In genomic region chr17:41894791-41895331, GRCh38 we compare ENCODE assay signal across 11 cellular contexts. TPM values are rescaled to one million over a fixed set of nuclear protein-coding genes. Genes with fewer than 3 reads are reported as not detected.
DNase-seq lines count a peak whose midpoint lies in the region; ATAC-seq and TF ChIP-seq lines count a peak whose summit lies in the region.
"Had no signal": no experiment of that assay in that cellular context is flagged by ENCODE, and none has a peak within 500 bp of the region (broad histone marks: within the 10 kb centered on the region; RNA-seq: fewer than 3 reads in every experiment).

No MANE protein-coding gene starts in this region.

- peak overlapping the region; percentile 29 for H2AK9ac ChIP-seq in IMR-90 (replicated peaks; ENCODE audit: low read depth, low read length, poor library complexity)

- TF ChIP-seq POLR2A in IMR-90 (IDR thresholded peaks at IDR 0.05; ENCODE audit: low read depth, low read length): no peak

- BruUV-seq in A673 (replicated peaks; lab: Mats Ljungman, UMichigan): TSS peak; percentile 29
- TSS peak; percentile 36 for BruUV-seq in IMR-90 (replicated peaks; lab: Mats Ljungman, UMichigan)

- peaks cover 29 to 81% of the 10 kb centered on the region in 2 experiments for H3K79me1 ChIP-seq in IMR-90 (ENCODE audit: low read depth in 1 of 2, low read length in 2 of 2)

- CTCF ChIA-PET in A673 (lab: Charles Lee) (no interaction called here), IMR-90 (lab: Yijun Ruan, JAX) (interaction anchor here (0.6 to 0.9 kb wide), 4 partner anchors 65 to 531 kb away, joined by 3 to 7 read pairs (median 3); no protein-coding TSS in a partner anchor)

- no peak overlapping the region for H3K4me3 ChIP-seq in A673 (ENCODE audit: low read depth, low read length, poor library complexity, severe bottlenecking)
- no peak overlapping the region for H3K4me3 ChIP-seq in IMR-90 (ENCODE audit: insufficient read depth, low read depth, low read length)
- no peak overlapping the region for H3K4me3 ChIP-seq in epithelial cell of esophagus (ENCODE audit: low read length)
- no peak overlapping the region for H3K4me3 ChIP-seq in muscle layer of colon (ENCODE audit: low read depth in 1 of 2, low read length in 2 of 2)

- no peak overlapping the region for H4K91ac ChIP-seq in IMR-90 (ENCODE audit: insufficient read depth, low read depth, low read length)

- in situ Hi-C loops in IMR-90 (cut with MboI; ENCODE audit: low sequenced_read_pairs): no loop called here

- no peak overlapping the region for H2BK120ac ChIP-seq in IMR-90 (ENCODE audit: low read depth, low read length)

- H3K9me1 ChIP-seq in IMR-90 (ENCODE audit: insufficient read depth, low read length): peaks cover 28% of the 10 kb centered on the region

- H2AK5ac ChIP-seq in IMR-90 (ENCODE audit: low read depth, low read length): peak overlapping the region; percentile 39; the same call in 1 of the 2 replicates

- 0 out of 2 replicates have a peak overlapping the region, but pooled peaks have one; percentile 18 for H3K18ac ChIP-seq in IMR-90 (ENCODE audit: low read depth, low read length)

- peak overlapping the region; percentile 57 for H2BK5ac ChIP-seq in IMR-90 (ENCODE audit: low read depth, low read length, poor library complexity, severe bottlenecking)

- H4K20me1 ChIP-seq in IMR-90 (ENCODE audit: insufficient read depth, low read length): peaks cover 57% of the 10 kb centered on the region

- H2AFZ ChIP-seq in IMR-90 (replicated peaks; ENCODE audit: low read length, poor library complexity): peak overlapping the region; percentile 8

- no peaks in the 10 kb centered on the region for H3K27me3 ChIP-seq in A673 (replicated peaks; ENCODE audit: insufficient read depth, low read depth, low read length, poor library complexity)
- H3K27me3 ChIP-seq in IMR-90 (ENCODE audit: control insufficient read depth, insufficient read depth, low read length): no peaks in the 10 kb centered on the region
- no peaks in the 10 kb centered on the region for H3K27me3 ChIP-seq in muscle layer of colon (ENCODE audit: control insufficient read depth in 1 of 2, insufficient read depth in 2 of 2, low read length in 2 of 2)

- 0 out of 4 replicates have a peak overlapping the region, but pooled peaks of 1 of the 2 experiments have one; percentile 19 for H4K8ac ChIP-seq in IMR-90 (ENCODE audit: low read depth in 2 of 2, low read length in 2 of 2)

- no peak overlapping the region; the same call in 1 of the 2 replicates for H3K23ac ChIP-seq in IMR-90 (ENCODE audit: low read depth, low read length)

- peak; percentile 5; the same call in 1 of the 2 replicates for TF ChIP-seq RAD21 in IMR-90 (IDR thresholded peaks at IDR 0.05; ENCODE audit: low read length)

- POLR2A ChIA-PET in A673 (lab: Charles Lee; ENCODE audit: low non-redundant PET) (interaction anchor here (0.7 kb wide), 1 partner anchor 207 kb away, joined by 9 read pairs; no protein-coding TSS in a partner anchor), IMR-90 (lab: Charles Lee; ENCODE audit: unreplicated experiment) (interaction anchor here (0.5 kb wide), 1 partner anchor 1367 kb away, joined by 6 read pairs; no protein-coding TSS in a partner anchor)

- no peaks in the 10 kb centered on the region for H3K4me1 ChIP-seq in A673 (ENCODE audit: insufficient read depth, low read length, poor library complexity, severe bottlenecking)
- peaks cover 18% of the 10 kb centered on the region for H3K4me1 ChIP-seq in IMR-90 (ENCODE audit: control insufficient read depth, insufficient read depth, low read length)
- peaks cover 7% of the 10 kb centered on the region for H3K4me1 ChIP-seq in muscle layer of colon (ENCODE audit: insufficient read depth, low read length)

- H3K9me3 ChIP-seq in A673 (ENCODE audit: low read depth, low read length, poor library complexity, severe bottlenecking) (no peaks in the 10 kb centered on the region), IMR-90 (ENCODE audit: control insufficient read depth, insufficient read depth, low read length) (no peaks in the 10 kb centered on the region), muscle layer of colon (ENCODE audit: low read length) (no peaks in the 10 kb centered on the region)

- no peak overlapping the region for H3K14ac ChIP-seq in IMR-90 (replicated peaks; ENCODE audit: low read depth, low read length)

- H3K4ac ChIP-seq in IMR-90 (ENCODE audit: low read depth, low read length): no peak overlapping the region

- TF ChIP-seq CTCF in A673 (conservative IDR thresholded peaks at IDR 0.05; ENCODE audit: low read depth, low read length) (no peak), IMR-90 (conservative IDR thresholded peaks at IDR 0.05; ENCODE audit: low read depth, low read length) (no peak), epithelial cell of esophagus (IDR thresholded peaks at IDR 0.05; ENCODE audit: insufficient read depth, low read depth, low read length, missing control alignments) (no peak)

- no peak overlapping the region for H3K56ac ChIP-seq in IMR-90 (ENCODE audit: extremely low read depth, insufficient read depth, low read length)

- DNase-seq in A673 (ENCODE audit: low spot score) (peak; percentile 5), IMR-90 (peak; percentile 90), epithelial cell of esophagus (ENCODE audit: low read depth) (peak; percentile 77), posterior cingulate gyrus (no peak)
- DNase-seq: activated T-cell treated with anti-CD3 and anti-CD28 coated beads, Interleukin-2, amount 50 U/mL, for 48 hours; NCI-H1417 treated with DMSO at 0.1 percent for 48 hours had no signal

- H2BK15ac ChIP-seq in IMR-90 (ENCODE audit: low read depth, low read length): no peak overlapping the region

- ATAC-seq in IMR-90 (ENCODE audit: low read depth) (peak; percentile 82), HG02763 (IDR thresholded peaks at IDR 0.05; ENCODE audit: unreplicated experiment) (no peak), GM18861 (IDR thresholded peaks at IDR 0.05; ENCODE audit: unreplicated experiment) (no peak), HG03565 (IDR thresholded peaks at IDR 0.05; ENCODE audit: unreplicated experiment) (no peak)

- H2BK20ac ChIP-seq in IMR-90 (ENCODE audit: low read depth, low read length): no peak overlapping the region

- H3K4me2 ChIP-seq in IMR-90 (ENCODE audit: low read depth, low read length): peak overlapping the region; percentile 47; the same call in 1 of the 2 replicates

- H3K36me3 ChIP-seq in A673 (ENCODE audit: insufficient read depth, low read length, poor library complexity, severe bottlenecking) (peaks cover 75% of the 10 kb centered on the region), IMR-90 (ENCODE audit: control insufficient read depth, insufficient read depth, low read length) (peaks cover 74% of the 10 kb centered on the region), muscle layer of colon (ENCODE audit: insufficient read depth, low read length) (peaks cover 54% of the 10 kb centered on the region)

- no peak overlapping the region for H3K27ac ChIP-seq in A673 (ENCODE audit: low read depth, low read length, poor library complexity, severe bottlenecking)
- H3K27ac ChIP-seq in IMR-90 (ENCODE audit: insufficient read depth, low read length): peak overlapping the region; percentile 75
- peak overlapping the region; percentile 23 for H3K27ac ChIP-seq in muscle layer of colon (ENCODE audit: low read depth, low read length)

- dilution Hi-C loops in IMR-90 (cut with HindIII; ENCODE audit: low sequenced_read_pairs, unreplicated experiment): no loop called here

- WGBS in IMR-90 (ENCODE audit: extremely low coverage in 2 of 2, insufficient read length in 1 of 2), 2 experiments: 40% methylated on average over 1 of the region's 7 CpGs; no CpG with 5 or more reads in 1 of the 2 experiments

- H3K9ac ChIP-seq in IMR-90 (ENCODE audit: low read depth, low read length) (no peak overlapping the region), muscle layer of colon (ENCODE audit: low read length) (no peak overlapping the region)

- intact Hi-C loops in A673 (cut with micrococcal nuclease; ENCODE audit: unreplicated experiment): no loop called here
- intact Hi-C loops in IMR-90 (cut with micrococcal nuclease): no loop called here
- intact Hi-C loops in posterior cingulate gyrus (cut with DNase I): no loop called here

- H4K5ac ChIP-seq in IMR-90 (ENCODE audit: low read depth, low read length): no peak overlapping the region

TF ChIP-seq in IMR-90, 13 proteins besides CTCF, POLR2A, EP300 and RAD21 (continues in another document):
- TF ChIP-seq MAFK (IDR thresholded peaks at IDR 0.05; ENCODE audit: low read depth, low read length) (0 out of 2 replicates have a peak, but pooled peaks have one; percentile 1), RFX5 (IDR thresholded peaks at IDR 0.05; ENCODE audit: low read depth, low read length) (no peak), CHD1 (IDR thresholded peaks at IDR 0.05; ENCODE audit: low read depth, low read length) (no peak), FOS (IDR thresholded peaks at IDR 0.05; ENCODE audit: low read depth, low read length) (no peak)

RNA-seq across cellular contexts. Expression of gene ACLY, which starts 23.9 kb away (rescaled TPM):
- total RNA-seq in A673 (2021): 175 and 191 TPM in 2 replicates
- 228 and 230 TPM in 2 replicates for total RNA-seq in IMR-90 (2012; rRNA removed)
- polyA plus RNA-seq in IMR-90 (2012; rRNA removed): 167 and 170 TPM in 2 replicates
- 108 and 143 TPM in 2 replicates for polyA plus RNA-seq in IMR-90 (2012; cell fraction: cytosol; rRNA removed)
- 153 and 170 TPM in 2 replicates for polyA plus RNA-seq in IMR-90 (2012; cell fraction: nucleus; rRNA removed; ENCODE audit: low replicate concordance)

RNA-seq across cellular contexts. Expression of gene KLHL11, which starts 29.6 kb away (rescaled TPM):
- total RNA-seq in A673 (2021): 10.8 and 12.0 TPM in 2 replicates
- 38.5 and 43.6 TPM in 2 replicates for total RNA-seq in IMR-90 (2012; rRNA removed)
- 3.5 and 4.1 TPM in 2 replicates for polyA plus RNA-seq in IMR-90 (2012; rRNA removed)
- 1.5 TPM in 2 replicates for polyA plus RNA-seq in IMR-90 (2012; cell fraction: cytosol; rRNA removed)
- polyA plus RNA-seq in IMR-90 (2012; cell fraction: nucleus; rRNA removed; ENCODE audit: low replicate concordance): 1.5 and 3.6 TPM in 2 replicates

RNA-seq across cellular contexts. Expression of gene ODAD4, which starts 35.6 kb away (rescaled TPM):
- total RNA-seq in A673 (2021): 0.97 and 1.8 TPM in 2 replicates
- total RNA-seq in IMR-90 (2012; rRNA removed): 0.54 and 0.56 TPM in 2 replicates
- 0.37 and 0.38 TPM in 2 replicates for polyA plus RNA-seq in IMR-90 (2012; rRNA removed)
- 0.13 and 0.24 TPM in 2 replicates for polyA plus RNA-seq in IMR-90 (2012; cell fraction: cytosol; rRNA removed)
- polyA plus RNA-seq in IMR-90 (2012; cell fraction: nucleus; rRNA removed; ENCODE audit: low replicate concordance): 0.51 and 0.54 TPM in 2 replicates
- total RNA-seq: esophagus mucosa had no signal

RNA-seq across cellular contexts. Expression of gene KLHL10, which starts 57.2 kb away (rescaled TPM):
- total RNA-seq in A673 (2021) (not detected in 2 replicates), IMR-90 (2012; rRNA removed) (under 0.01 and 0.18 TPM in 2 replicates)
- polyA plus RNA-seq in IMR-90 (2012; rRNA removed): 0.07 TPM in 1 of 2 replicates, not detected in the other
- 0.08 TPM in 1 of 2 replicates, not detected in the other for polyA plus RNA-seq in IMR-90 (2012; cell fraction: cytosol; rRNA removed)
- polyA plus RNA-seq in IMR-90 (2012; cell fraction: nucleus; rRNA removed; ENCODE audit: low replicate concordance): 0.05 and 0.34 TPM in 2 replicates

RNA-seq across cellular contexts. Expression of gene NT5C3B, which starts 58.8 kb away (rescaled TPM):
- 46.7 and 50.7 TPM in 2 replicates for total RNA-seq in A673 (2021)
- 83.0 and 92.7 TPM in 2 replicates for total RNA-seq in IMR-90 (2012; rRNA removed)
- polyA plus RNA-seq in IMR-90 (2012; rRNA removed): 58.0 and 59.9 TPM in 2 replicates
- polyA plus RNA-seq in IMR-90 (2012; cell fraction: cytosol; rRNA removed): 47.4 and 50.6 TPM in 2 replicates
- polyA plus RNA-seq in IMR-90 (2012; cell fraction: nucleus; rRNA removed; ENCODE audit: low replicate concordance): 45.6 and 79.0 TPM in 2 replicates

Comparison
In these comparisons a context has a peak if more than half of its experiments do, and no peak if none do; other contexts are left out.
1. DNase-seq: peak in A673 (single experiment), IMR-90 (single experiment) and epithelial cell of esophagus (single experiment); none in posterior cingulate gyrus (0 of 10).